In genomic region chr6:11329841-11330765, GRCh38 we compare ENCODE assay signal across 11 cellular contexts.
DNase-seq lines count a peak whose midpoint lies in the region; ATAC-seq, FAIRE-seq and TF ChIP-seq lines count a peak whose summit lies in the region.
"Had no signal": no experiment of that assay in that cellular context is flagged by ENCODE, and none has a peak within 500 bp of the region (broad histone marks: within the 10 kb centered on the region; RNA-seq: fewer than 3 reads in every experiment).

No MANE protein-coding gene starts in this region.

- H3K79me2 ChIP-seq in smooth muscle cell (ENCODE audit: low read depth): no peaks in the 10 kb centered on the region

- H4K20me1 ChIP-seq in smooth muscle cell (ENCODE audit: low read depth): no peaks in the 10 kb centered on the region

- no peak overlapping the region for H3K9ac ChIP-seq in smooth muscle cell (ENCODE audit: low read depth)

- 69 to 85% methylated on average over 4 to 11 of the region's 11 CpGs for WGBS in gastroesophageal sphincter (ENCODE audit: low coverage in 1 of 2), 2 donors
- 32% methylated on average over 11 of the region's 11 CpGs for WGBS in smooth muscle cell (ENCODE audit: low lambda C conversion rate)

- H3K27me3 ChIP-seq in gastroesophageal sphincter (no peaks in the 10 kb centered on the region), smooth muscle cell (ENCODE audit: low read depth) (no peaks in the 10 kb centered on the region)

- no peaks in the 10 kb centered on the region for H3K9me3 ChIP-seq in gastroesophageal sphincter
- H3K9me3 ChIP-seq in smooth muscle cell (replicated peaks; ENCODE audit: low read depth): no peaks in the 10 kb centered on the region

- H3K27ac ChIP-seq in gastroesophageal sphincter (no peak overlapping the region), smooth muscle cell (ENCODE audit: low read depth) (peak overlapping the region; percentile 98)
- H3K27ac ChIP-seq: SK-N-MC had no signal

- TF ChIP-seq POLR2A in gastroesophageal sphincter (IDR thresholded peaks at IDR 0.05): no peak

- TF ChIP-seq CTCF in gastroesophageal sphincter (IDR thresholded peaks at IDR 0.05) (no peak), smooth muscle cell (IDR thresholded peaks at IDR 0.05; ENCODE audit: borderline replicate concordance, insufficient read depth, poor library complexity, severe bottlenecking) (no peak)

- no peak for DNase-seq in GM19239 (ENCODE audit: insufficient read length, low spot score)
- peak; percentile 50 for DNase-seq in RPMI7951 (ENCODE audit: low read depth)
- DNase-seq in smooth muscle cell (lab: John Stamatoyannopoulos, UW; ENCODE audit: unreplicated experiment): no peak
- no peak for DNase-seq in HUDEP-2 (lab: John Stamatoyannopoulos, UW; ENCODE audit: unreplicated experiment in 76 of 76)
- DNase-seq: erythroblast; NCI-H1436 treated with DMSO at 0.1 percent for 48 hours; stimulated activated CD4-positive, alpha-beta T cell treated with anti-CD3 and anti-CD28 coated beads, Interleukin-4, amount 100 ng/mL, for 4 hours had no signal

- H3K4me3 ChIP-seq in gastroesophageal sphincter (no peak overlapping the region), smooth muscle cell (no peak overlapping the region)
- H3K4me3 ChIP-seq: SK-N-MC had no signal

- no peak overlapping the region for H2AFZ ChIP-seq in smooth muscle cell (ENCODE audit: low read depth)

- H3K36me3 ChIP-seq in gastroesophageal sphincter (no peaks in the 10 kb centered on the region), smooth muscle cell (ENCODE audit: low read depth) (no peaks in the 10 kb centered on the region)

- peak overlapping the region; percentile 27 for H3K4me2 ChIP-seq in smooth muscle cell

- peak; percentile 46 for ATAC-seq in gastroesophageal sphincter
- ATAC-seq in GM18907 (IDR thresholded peaks at IDR 0.05; ENCODE audit: unreplicated experiment): no peak
- no peak for ATAC-seq in HG03565 (IDR thresholded peaks at IDR 0.05; ENCODE audit: unreplicated experiment)

- TF ChIP-seq EP300 in gastroesophageal sphincter (IDR thresholded peaks at IDR 0.05): no peak

- H3F3A ChIP-seq in smooth muscle cell (ENCODE audit: low read depth): peaks cover 15% of the 10 kb centered on the region

- FAIRE-seq in GM19239 (lab: Jason Lieb, UNC): peak; percentile 52

- peaks cover 0 to 4% (median 0%) of the 10 kb centered on the region in 3 donors for H3K4me1 ChIP-seq in gastroesophageal sphincter
- H3K4me1 ChIP-seq in smooth muscle cell (ENCODE audit: low read depth): peaks cover 16% of the 10 kb centered on the region
